Comparison of ENCODE assay signal across 3 cellular contexts in genomic region chr3:187146389-187146788, GRCh38. TPM values are rescaled to one million over a fixed set of nuclear protein-coding genes. Genes with fewer than 3 reads are reported as not detected.
"Had no signal": no experiment of that assay in that cellular context is flagged by ENCODE, and none has a peak within 500 bp of the region (broad histone marks: within the 10 kb centered on the region; RNA-seq: fewer than 3 reads in every experiment).

No MANE protein-coding gene starts in this region.

- ATAC-seq: GM12878 had no signal

- H3K4me3 ChIP-seq: GM12878 had no signal

- DNase-seq: GDM1, GF-D8 had no signal

RNA-seq across cellular contexts. Expression of gene RTP1, which starts 50.9 kb away (rescaled TPM):
- total RNA-seq: GM12878 had no signal
